10 cellular contexts compared by ENCODE assay signal in the genomic region with DNA sequence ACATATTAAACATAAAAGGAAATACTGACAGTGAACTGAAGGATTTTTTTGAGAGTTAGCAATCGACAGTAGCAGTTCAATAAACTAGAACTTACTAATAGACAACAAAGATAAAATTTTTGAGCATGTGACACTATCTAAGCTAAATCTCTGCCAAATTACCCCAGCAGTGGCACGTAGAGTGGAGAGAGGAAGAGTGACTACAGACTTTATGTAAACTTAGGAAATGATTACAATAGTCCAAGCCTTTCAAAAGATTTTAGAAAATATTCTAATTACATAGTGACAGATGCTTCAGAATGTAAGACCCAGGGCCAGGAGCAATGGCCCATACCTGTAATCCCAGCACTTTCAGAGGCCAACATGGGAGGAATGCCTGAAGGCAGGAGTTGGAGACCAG. TPM values are rescaled to one million over a fixed set of nuclear protein-coding genes. Genes with fewer than 3 reads are reported as not detected.
DNase-seq lines count a peak whose midpoint lies in the region; ATAC-seq and TF ChIP-seq lines count a peak whose summit lies in the region.
"Had no signal": no experiment of that assay in that cellular context is flagged by ENCODE, and none has a peak within 500 bp of the region (broad histone marks: within the 10 kb centered on the region; RNA-seq: fewer than 3 reads in every experiment).

No MANE protein-coding gene starts in this region.

- peak overlapping the region; percentile 50 for H3K27ac Mint-ChIP-seq in activated T-helper 2 cell treated with anti-CD3 and anti-CD28 coated beads, Interferon-gamma antibody, Interleukin-2, Interleukin-4, amounts not matched to agents 10 μg/mL and 5 μg/mL and 100 μg/mL, durations not matched to agents 14 hours and 24 hours and 36 hours

- TF ChIP-seq CTCF in AG10803 (conservative IDR thresholded peaks at IDR 0.05; ENCODE audit: low read length) (no peak), GM13977 (IDR thresholded peaks at IDR 0.05; ENCODE audit: extremely low read depth, insufficient read depth, missing control alignments) (no peak)

- peaks cover 60% of the 10 kb centered on the region for H3K36me3 Mint-ChIP-seq in activated T-helper 2 cell treated with anti-CD3 and anti-CD28 coated beads, Interferon-gamma antibody, Interleukin-2, Interleukin-4, amounts not matched to agents 10 μg/mL and 5 μg/mL and 100 μg/mL, durations not matched to agents 14 hours and 24 hours and 36 hours (ENCODE audit: low read depth)

- peak overlapping the region; percentile 38 for H3K4me3 Mint-ChIP-seq in activated T-helper 2 cell treated with anti-CD3 and anti-CD28 coated beads, Interferon-gamma antibody, Interleukin-2, Interleukin-4, amounts not matched to agents 10 μg/mL and 5 μg/mL and 100 μg/mL, durations not matched to agents 14 hours and 24 hours and 36 hours (ENCODE audit: low read depth)
- H3K4me3 Mint-ChIP-seq: brain had no signal

- no peak for ATAC-seq in GM18517 (IDR thresholded peaks at IDR 0.05; ENCODE audit: unreplicated experiment)

- no peak overlapping the region for H3K4me3 ChIP-seq in AG10803 (ENCODE audit: low read length)

- peak; percentile 43 for DNase-seq in AG10803 (ENCODE audit: low read depth)
- peak; percentile 81 for DNase-seq in ELR (ENCODE audit: low read depth)
- DNase-seq in activated T-helper 2 cell treated with anti-CD3 and anti-CD28 coated beads, Interferon-gamma antibody, Interleukin-2, Interleukin-4, amounts not matched to agents 10 μg/mL and 5 μg/mL and 100 μg/mL, durations not matched to agents 14 hours and 24 hours and 36 hours (ENCODE audit: low spot score): no peak
- peak; percentile 73 for DNase-seq in iris pigment epithelial cell (ENCODE audit: low read depth)
- no peak for DNase-seq in H4 (ENCODE audit: low spot score)
- DNase-seq in mucosa of gallbladder (ENCODE audit: low spot score): no peak
- DNase-seq in GM13977 (ENCODE audit: low spot score): no peak
- DNase-seq: NCI-H2171 had no signal

- H3K4me1 Mint-ChIP-seq in activated T-helper 2 cell treated with anti-CD3 and anti-CD28 coated beads, Interferon-gamma antibody, Interleukin-2, Interleukin-4, amounts not matched to agents 10 μg/mL and 5 μg/mL and 100 μg/mL, durations not matched to agents 14 hours and 24 hours and 36 hours (ENCODE audit: low read depth): peaks cover 38% of the 10 kb centered on the region

- intact Hi-C loops in activated T-helper 2 cell treated with anti-CD3 and anti-CD28 coated beads, Interferon-gamma antibody, Interleukin-2, Interleukin-4, amounts not matched to agents 10 μg/mL and 5 μg/mL and 100 μg/mL, durations not matched to agents 14 hours and 24 hours and 36 hours (cut with micrococcal nuclease): loop anchor here (10.0 kb wide), 1 partner anchor 676 kb away; a partner anchor contains a TSS

- in situ Hi-C loops in GM13977 (cut with MboI; ENCODE audit: low pct_unique_long_range_greater_than_20kb, low sequenced_read_pairs, unreplicated experiment): loop anchor here (10.0 kb wide), 1 partner anchor 166 kb away; a partner anchor contains a TSS

- no peaks in the 10 kb centered on the region for H3K9me3 Mint-ChIP-seq in activated T-helper 2 cell treated with anti-CD3 and anti-CD28 coated beads, Interferon-gamma antibody, Interleukin-2, Interleukin-4, amounts not matched to agents 10 μg/mL and 5 μg/mL and 100 μg/mL, durations not matched to agents 14 hours and 24 hours and 36 hours
- H3K9me3 Mint-ChIP-seq: brain had no signal

- H3K27me3 Mint-ChIP-seq in activated T-helper 2 cell treated with anti-CD3 and anti-CD28 coated beads, Interferon-gamma antibody, Interleukin-2, Interleukin-4, amounts not matched to agents 10 μg/mL and 5 μg/mL and 100 μg/mL, durations not matched to agents 14 hours and 24 hours and 36 hours (ENCODE audit: low read depth): peaks cover 48% of the 10 kb centered on the region
- H3K27me3 Mint-ChIP-seq: brain had no signal

RNA-seq across cellular contexts. Expression of a gene that starts 52.4 kb away (rescaled TPM):
- total RNA-seq in activated T-helper 2 cell treated with anti-CD3 and anti-CD28 coated beads, Interferon-gamma antibody, Interleukin-2, Interleukin-4, amounts not matched to agents 10 μg/mL and 5 μg/mL and 100 μg/mL, durations not matched to agents 14 hours and 24 hours and 36 hours: 33.5 and 37.5 TPM in 2 replicates
- total RNA-seq in H4 (2014; rRNA removed; shearing (Covaris generic)): 53.3 and 65.4 TPM in 2 replicates
- 45.2 TPM for total RNA-seq in mucosa of gallbladder

Comparison
In these comparisons a context has a peak if more than half of its experiments do, and no peak if none do; other contexts are left out.
1. DNase-seq: peak in AG10803 (single experiment), ELR (single experiment) and iris pigment epithelial cell (single experiment); none in activated T-helper 2 cell treated with anti-CD3 and anti-CD28 coated beads, Interferon-gamma antibody, Interleukin-2, Interleukin-4, amounts not matched to agents 10 μg/mL and 5 μg/mL and 100 μg/mL, durations not matched to agents 14 hours and 24 hours and 36 hours (single experiment), H4 (single experiment), mucosa of gallbladder (single experiment) and GM13977 (single experiment).